Comparison of ENCODE assay signal across 21 cellular contexts in the genomic region with DNA sequence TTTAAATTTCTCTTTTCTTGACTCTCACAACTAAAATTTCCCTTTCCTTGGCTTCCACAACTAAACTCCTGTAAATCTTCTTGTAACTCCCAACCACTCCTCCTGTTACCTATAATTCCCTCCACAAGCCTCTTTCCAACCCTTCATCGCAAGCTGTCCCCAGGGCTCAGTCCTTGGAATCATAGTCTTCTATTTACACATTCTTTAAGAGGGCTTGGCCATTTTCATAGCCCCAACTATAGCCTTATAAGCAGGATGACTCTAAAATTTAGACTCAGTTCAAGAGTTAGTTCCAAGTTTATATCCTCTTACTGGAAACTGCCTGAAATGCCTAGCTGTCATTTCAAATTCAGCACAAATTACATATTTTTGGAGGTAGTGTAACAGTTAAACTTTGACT. TPM values are rescaled to one million over a fixed set of nuclear protein-coding genes. Genes with fewer than 3 reads are reported as not detected.
A peak's percentile ranks its signal among the peaks of the same experiment; 100 is the strongest.
DNase-seq lines count a peak whose midpoint lies in the region; ATAC-seq and TF ChIP-seq lines count a peak whose summit lies in the region.
"Had no signal": no experiment of that assay in that cellular context is flagged by ENCODE, and none has a peak within 500 bp of the region (broad histone marks: within the 10 kb centered on the region; RNA-seq: fewer than 3 reads in every experiment).

No MANE protein-coding gene starts in this region.

- TF ChIP-seq POLR2A in GM18505 (IDR thresholded peaks at IDR 0.05; ENCODE audit: borderline replicate concordance, extremely low read depth, insufficient read depth, insufficient read length) = no peak

- peaks cover 16 to 18% of the 10 kb centered on the region in 2 donors for H3K36me3 Mint-ChIP-seq in CD4-positive, alpha-beta memory T cell
- H3K36me3 Mint-ChIP-seq in WTC11 (no peaks in the 10 kb centered on the region), naive B cell (peaks cover 0 to 9% of the 10 kb centered on the region in 2 donors)

- peak overlapping the region in 5 of 8 donors; percentile 1 to 20 (median 13) for H3K4me3 Mint-ChIP-seq in CD4-positive, alpha-beta memory T cell
- H3K4me3 Mint-ChIP-seq in WTC11 = no peak overlapping the region
- H3K4me3 Mint-ChIP-seq in naive B cell = peak overlapping the region in 2 of 8 donors; percentile 30 to 87

- ATAC-seq in WTC11 (no peak), naive B cell (ENCODE audit: low read depth in 2 of 2) (no peak), GM21717 (IDR thresholded peaks at IDR 0.05; ENCODE audit: unreplicated experiment) (no peak), HG02840 (IDR thresholded peaks at IDR 0.05; ENCODE audit: low FRiP score, unreplicated experiment) (no peak), GM18505 (IDR thresholded peaks at IDR 0.05; ENCODE audit: unreplicated experiment) (no peak)
- ATAC-seq: lower lobe of right lung; SK-N-SH treated with all-trans-retinoic acid at 6 μM for 48 hours; stimulated activated naive CD8-positive, alpha-beta T cell treated with anti-CD3 and anti-CD28 coated beads, Interleukin-15, Interleukin-2, amounts not matched to agents 100 U/mL and 50 U/mL, for 24 hours had no signal

- CTCF ChIA-PET in A673 (lab: Charles Lee) (no interaction called here), WTC11 (lab: Charles Lee) (no interaction called here)
- CTCF ChIA-PET in CD4-positive, alpha-beta memory T cell (lab: Charles Lee; ENCODE audit: partially characterized antibody) = interaction anchor here (1.7 kb wide), 1 partner anchor 16 kb away, joined by 5 read pairs; no protein-coding TSS in a partner anchor

- no peaks in the 10 kb centered on the region for H3K9me3 ChIP-seq in A673 (ENCODE audit: low read depth, low read length, poor library complexity, severe bottlenecking)
- no peaks in the 10 kb centered on the region for H3K9me3 ChIP-seq in CD4-positive, alpha-beta memory T cell (ENCODE audit: control insufficient read depth in 1 of 2, low read length in 2 of 2)
- H3K9me3 ChIP-seq: lower lobe of right lung, transverse colon had no signal

- H3K4me3 ChIP-seq in A673 (ENCODE audit: low read depth, low read length, poor library complexity, severe bottlenecking) = no peak overlapping the region
- no peak overlapping the region for H3K4me3 ChIP-seq in CD4-positive, alpha-beta memory T cell (ENCODE audit: low read length in 2 of 2)
- H3K4me3 ChIP-seq: cardiac muscle cell, lower lobe of right lung, skin epidermis, transverse colon had no signal

- POLR2A ChIA-PET in A673 (lab: Charles Lee; ENCODE audit: low non-redundant PET) (no interaction called here), WTC11 (lab: Charles Lee) (interaction anchor here (1.5 kb wide), 1 partner anchor 24 kb away, joined by 4 read pairs; the partner anchor contains the start of gene GLG1)
- POLR2A ChIA-PET in CD4-positive, alpha-beta memory T cell (lab: Charles Lee; ENCODE audit: partially characterized antibody) = interaction anchor here (2.0 kb wide), 1 partner anchor 24 kb away, joined by 9 read pairs; the partner anchor contains the start of gene GLG1

- H3K36me3 ChIP-seq in A673 (ENCODE audit: insufficient read depth, low read length, poor library complexity, severe bottlenecking) = peaks cover 28% of the 10 kb centered on the region
- H3K36me3 ChIP-seq in CD4-positive, alpha-beta memory T cell (ENCODE audit: insufficient read depth, low read length) = no peaks in the 10 kb centered on the region
- H3K36me3 ChIP-seq: cardiac muscle cell, lower lobe of right lung, transverse colon had no signal

- no peaks in the 10 kb centered on the region for H3K9me3 Mint-ChIP-seq in CD4-positive, alpha-beta memory T cell
- H3K9me3 Mint-ChIP-seq in WTC11 = no peaks in the 10 kb centered on the region
- H3K9me3 Mint-ChIP-seq in naive B cell = no peaks in the 10 kb centered on the region

- peaks cover 54 to 98% (median 68%) of the 10 kb centered on the region in 4 donors for H3K4me1 Mint-ChIP-seq in CD4-positive, alpha-beta memory T cell
- H3K4me1 Mint-ChIP-seq in WTC11 (peaks cover 24% of the 10 kb centered on the region), naive B cell (peaks cover 57 to 89% (median 80%) of the 10 kb centered on the region in 3 donors)

- DNase-seq in A673 (ENCODE audit: low spot score) (no peak), WTC11 (ENCODE audit: low spot score) (no peak), naive B cell (no peak), UCSD-AML1 (lab: John Stamatoyannopoulos, UW; ENCODE audit: unreplicated experiment) (no peak)
- DNase-seq in CD4-positive, alpha-beta memory T cell = no peak
- DNase-seq: activated CD4-positive, CD25-positive, alpha-beta regulatory T cell treated with anti-CD3 and anti-CD28 coated beads, Interleukin-2, amount 50 U/mL, for 72 hours; amygdala; COR-L47; dermis blood vessel endothelial cell; lower lobe of right lung; NCI-H1417; NCI-H2107; stimulated activated CD4-positive, alpha-beta T cell treated with anti-CD3 and anti-CD28 coated beads, Interleukin-2, amount 100 ng/mL, for 24 hours; stimulated activated naive CD8-positive, alpha-beta T cell treated with anti-CD3 and anti-CD28 coated beads, Interleukin-15, Interleukin-2, amounts not matched to agents 100 U/mL and 50 U/mL, for 24 hours; transverse colon had no signal

- no TSS peak for BruUV-seq in A673 (replicated peaks; lab: Mats Ljungman, UMichigan)

- peak overlapping the region; percentile 27 for H3K27ac ChIP-seq in A673 (ENCODE audit: low read depth, low read length, poor library complexity, severe bottlenecking)
- H3K27ac ChIP-seq in CD4-positive, alpha-beta memory T cell (ENCODE audit: low read depth, low read length) = no peak overlapping the region
- H3K27ac ChIP-seq: cardiac muscle cell, lower lobe of right lung, transverse colon had no signal

- peaks cover 69% of the 10 kb centered on the region for H3K4me1 ChIP-seq in A673 (ENCODE audit: insufficient read depth, low read length, poor library complexity, severe bottlenecking)
- H3K4me1 ChIP-seq in CD4-positive, alpha-beta memory T cell (ENCODE audit: insufficient read depth, low read length) = peaks cover 78% of the 10 kb centered on the region

- intact Hi-C loops in A673 (cut with micrococcal nuclease; ENCODE audit: unreplicated experiment) = no loop called here
- intact Hi-C loops in CD4-positive, alpha-beta memory T cell (cut with micrococcal nuclease) = no loop called here

- H3K27me3 Mint-ChIP-seq in CD4-positive, alpha-beta memory T cell = no peaks in the 10 kb centered on the region
- H3K27me3 Mint-ChIP-seq in WTC11 (ENCODE audit: low read depth) = no peaks in the 10 kb centered on the region
- no peaks in the 10 kb centered on the region for H3K27me3 Mint-ChIP-seq in naive B cell

- H3K27ac Mint-ChIP-seq in CD4-positive, alpha-beta memory T cell = peak overlapping the region in 4 of 7 donors; percentile 14 to 90 (median 63)
- peak overlapping the region; percentile 40; the same call in 1 of the 2 replicates for H3K27ac Mint-ChIP-seq in WTC11
- peak overlapping the region in 4 of 6 donors; percentile 24 to 86 (median 41) for H3K27ac Mint-ChIP-seq in naive B cell

- no peak for TF ChIP-seq CTCF in A673 (conservative IDR thresholded peaks at IDR 0.05; ENCODE audit: low read depth, low read length)
- no peak for TF ChIP-seq CTCF in WTC11 (IDR thresholded peaks at IDR 0.05)

- no peaks in the 10 kb centered on the region for H3K27me3 ChIP-seq in A673 (replicated peaks; ENCODE audit: insufficient read depth, low read depth, low read length, poor library complexity)
- no peaks in the 10 kb centered on the region for H3K27me3 ChIP-seq in CD4-positive, alpha-beta memory T cell (ENCODE audit: insufficient read depth, low read length)
- H3K27me3 ChIP-seq: cardiac muscle cell, transverse colon had no signal

TF ChIP-seq in WTC11, 78 proteins besides CTCF, POLR2A, EP300 and RAD21 (continues in another document):
- TF ChIP-seq AR (CRISPR knock-in tag; IDR thresholded peaks at IDR 0.05) (no peak), EMX1 (CRISPR knock-in tag; IDR thresholded peaks at IDR 0.05) (no peak)
- TF ChIP-seq, protein P1, sequence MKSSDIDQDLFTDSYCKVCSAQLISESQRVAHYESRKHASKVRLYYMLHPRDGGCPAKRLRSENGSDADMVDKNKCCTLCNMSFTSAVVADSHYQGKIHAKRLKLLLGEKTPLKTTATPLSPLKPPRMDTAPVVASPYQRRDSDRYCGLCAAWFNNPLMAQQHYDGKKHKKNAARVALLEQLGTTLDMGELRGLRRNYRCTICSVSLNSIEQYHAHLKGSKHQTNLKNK (CRISPR knock-in tag; IDR thresholded peaks at IDR 0.05) = no peak
- TF ChIP-seq, protein P2, sequence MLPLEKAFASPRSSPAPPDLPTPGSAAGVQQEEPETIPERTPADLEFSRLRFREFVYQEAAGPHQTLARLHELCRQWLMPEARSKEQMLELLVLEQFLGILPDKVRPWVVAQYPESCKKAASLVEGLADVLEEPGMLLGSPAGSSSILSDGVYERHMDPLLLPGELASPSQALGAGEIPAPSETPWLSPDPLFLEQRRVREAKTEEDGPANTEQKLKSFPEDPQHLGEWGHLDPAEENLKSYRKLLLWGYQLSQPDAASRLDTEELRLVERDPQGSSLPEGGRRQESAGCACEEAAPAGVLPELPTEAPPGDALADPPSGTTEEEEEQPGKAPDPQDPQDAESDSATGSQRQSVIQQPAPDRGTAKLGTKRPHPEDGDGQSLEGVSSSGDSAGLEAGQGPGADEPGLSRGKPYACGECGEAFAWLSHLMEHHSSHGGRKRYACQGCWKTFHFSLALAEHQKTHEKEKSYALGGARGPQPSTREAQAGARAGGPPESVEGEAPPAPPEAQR (CRISPR knock-in tag; IDR thresholded peaks at IDR 0.05) = no peak

RNA-seq across cellular contexts. Expression of gene GLG1, which starts 23.9 kb away (rescaled TPM):
- total RNA-seq in A673 (2021) = 487 and 587 TPM in 2 replicates
- total RNA-seq in CD4-positive, alpha-beta memory T cell = 100 to 1,000 TPM; 173 to 176 TPM
- 100 to 1,000 TPM; 121 to 209 TPM for polyA plus RNA-seq in CD4-positive, alpha-beta memory T cell
- 156 to 179 TPM (median 171 TPM) in 3 replicates for total RNA-seq in WTC11 (2021)
- polyA plus RNA-seq in naive B cell (ENCODE audit: low read depth in 6 of 6) = 100 to 1,000 TPM in 1 of 6 donors, 10 to 100 TPM in 5; 71.4 to 112 (median 94.1) TPM
